8 cellular contexts compared by ENCODE assay signal in the genomic region with DNA sequence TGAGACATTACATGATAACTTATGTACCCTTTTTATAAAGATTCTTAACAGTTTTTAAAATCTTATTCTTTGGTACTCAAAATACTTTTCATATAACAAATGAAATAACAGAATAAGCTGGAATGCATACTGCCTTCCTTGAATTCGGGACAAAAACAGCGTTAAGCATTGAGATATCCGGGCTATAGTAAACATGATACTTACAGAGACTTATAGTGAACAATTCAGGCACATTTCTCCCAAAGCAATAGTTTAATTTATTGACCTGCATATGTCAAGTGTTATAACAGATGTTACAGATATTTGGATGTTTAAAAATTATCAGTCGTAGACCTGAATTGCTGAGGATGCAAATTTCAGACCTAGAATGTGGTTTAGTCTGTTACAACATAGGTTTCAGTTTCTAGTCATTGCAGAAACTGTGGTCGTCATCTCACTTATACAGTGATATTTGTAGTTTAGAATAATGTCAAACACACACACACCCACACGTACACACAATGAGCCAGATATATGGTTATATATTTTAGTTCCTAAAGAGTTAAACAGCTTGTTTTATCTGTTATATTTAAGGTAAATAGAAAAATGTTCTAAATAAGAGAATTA.
DNase-seq lines count a peak whose midpoint lies in the region; ATAC-seq and TF ChIP-seq lines count a peak whose summit lies in the region.
"Had no signal": no experiment of that assay in that cellular context is flagged by ENCODE, and none has a peak within 500 bp of the region (broad histone marks: within the 10 kb centered on the region; RNA-seq: fewer than 3 reads in every experiment).

No MANE protein-coding gene starts in this region.

- H3K36me3 Mint-ChIP-seq in glutamatergic neuron (ENCODE audit: unreplicated experiment) = no peaks in the 10 kb centered on the region

- H3K27ac ChIP-seq in OCI-LY1 (ENCODE audit: low read depth, low read length, poor library complexity, severe bottlenecking) (no peak overlapping the region), lower lobe of right lung (no peak overlapping the region), ascending aorta (no peak overlapping the region), RWPE1 (no peak overlapping the region)

- ATAC-seq in GM18909 (IDR thresholded peaks at IDR 0.05; ENCODE audit: poor library complexity, unreplicated experiment) (peak; percentile 99), HG02763 (IDR thresholded peaks at IDR 0.05; ENCODE audit: unreplicated experiment) (peak; percentile 96), lower lobe of right lung (peak in 1 of 2 donors; percentile 48)

- no peaks in the 10 kb centered on the region for H3K9me3 ChIP-seq in OCI-LY1 (ENCODE audit: low read length)
- no peaks in the 10 kb centered on the region for H3K9me3 ChIP-seq in lower lobe of right lung
- H3K9me3 ChIP-seq in ascending aorta = no peaks in the 10 kb centered on the region

- no peak overlapping the region for H3K27ac Mint-ChIP-seq in glutamatergic neuron (ENCODE audit: unreplicated experiment)

- POLR2A ChIA-PET in RWPE1 (lab: Yijun Ruan, JAX; ENCODE audit: low non-redundant PET) = no interaction called here

- no peaks in the 10 kb centered on the region for H3K9me3 Mint-ChIP-seq in glutamatergic neuron (ENCODE audit: unreplicated experiment)

- no peaks in the 10 kb centered on the region for H3K9me2 ChIP-seq in OCI-LY1 (ENCODE audit: low read depth, low read length)

- H3K4me2 ChIP-seq in OCI-LY1 (ENCODE audit: low read length) = peak overlapping the region; percentile 51

- peaks cover 15% of the 10 kb centered on the region for H3K4me1 ChIP-seq in OCI-LY1 (ENCODE audit: insufficient read depth, low read length, severe bottlenecking)
- H3K4me1 ChIP-seq in lower lobe of right lung = peaks cover 14% of the 10 kb centered on the region
- H3K4me1 ChIP-seq in ascending aorta = no peaks in the 10 kb centered on the region

- peaks cover 11% of the 10 kb centered on the region for H3K4me1 Mint-ChIP-seq in glutamatergic neuron (ENCODE audit: low read depth, unreplicated experiment)

- H3K4me3 ChIP-seq in OCI-LY1 (ENCODE audit: low read depth, low read length, poor library complexity, severe bottlenecking) (peak overlapping the region; percentile 4), lower lobe of right lung (peak overlapping the region; percentile 37), ascending aorta (peak overlapping the region in 1 of 2 donors; percentile 23)
- H3K4me3 ChIP-seq: lung had no signal

- H3K27me3 Mint-ChIP-seq in glutamatergic neuron (ENCODE audit: unreplicated experiment) = no peaks in the 10 kb centered on the region

- TF ChIP-seq CTCF in OCI-LY1 (IDR thresholded peaks at IDR 0.05; ENCODE audit: low read length) = no peak
- TF ChIP-seq CTCF in lower lobe of right lung (IDR thresholded peaks at IDR 0.05) = no peak
- TF ChIP-seq CTCF in ascending aorta (IDR thresholded peaks at IDR 0.05) = no peak
- no peak for TF ChIP-seq CTCF in glutamatergic neuron (IDR thresholded peaks at IDR 0.05; ENCODE audit: partially characterized antibody, unreplicated experiment)
- no peak for TF ChIP-seq CTCF in RWPE1 (conservative IDR thresholded peaks at IDR 0.05; ENCODE audit: low read depth)

- no peak overlapping the region for H3K9ac ChIP-seq in OCI-LY1 (ENCODE audit: low read length)

- H2AFZ ChIP-seq in OCI-LY1 (ENCODE audit: low read length) = no peak overlapping the region

- CTCF ChIA-PET in RWPE1 (lab: Yijun Ruan, JAX) = interaction anchor here (0.6 to 1.2 kb wide), 2 partner anchors 24 to 59 kb away, joined by 3 to 5 read pairs; no protein-coding TSS in a partner anchor

- no peaks in the 10 kb centered on the region for H3K79me2 ChIP-seq in OCI-LY1 (ENCODE audit: insufficient read depth, low read length)

- DNase-seq in lower lobe of right lung (no peak), ascending aorta (ENCODE audit: low spot score in 2 of 2) (no peak), glutamatergic neuron (no peak), RWPE1 (ENCODE audit: low spot score) (no peak)

- H3K27me3 ChIP-seq in OCI-LY1 (ENCODE audit: insufficient read depth, low read length) = no peaks in the 10 kb centered on the region
- no peaks in the 10 kb centered on the region for H3K27me3 ChIP-seq in lower lobe of right lung (ENCODE audit: low read depth)
- no peaks in the 10 kb centered on the region for H3K27me3 ChIP-seq in ascending aorta

- no peaks in the 10 kb centered on the region for H3K36me3 ChIP-seq in OCI-LY1 (ENCODE audit: insufficient read depth, low read length)
- H3K36me3 ChIP-seq in lower lobe of right lung = no peaks in the 10 kb centered on the region
- no peaks in the 10 kb centered on the region for H3K36me3 ChIP-seq in ascending aorta

- H4K20me1 ChIP-seq in OCI-LY1 (ENCODE audit: insufficient read depth, low read length) = no peaks in the 10 kb centered on the region

- no peak overlapping the region for H3K4me3 Mint-ChIP-seq in glutamatergic neuron (ENCODE audit: unreplicated experiment)

- H3F3A ChIP-seq in OCI-LY1 (ENCODE audit: insufficient read depth, low read length) = no peaks in the 10 kb centered on the region

- intact Hi-C loops in lower lobe of right lung (cut with DNase I) (no loop called here), ascending aorta (cut with DNase I) (no loop called here)
